21 cellular contexts compared by ENCODE assay signal in the genomic region with DNA sequence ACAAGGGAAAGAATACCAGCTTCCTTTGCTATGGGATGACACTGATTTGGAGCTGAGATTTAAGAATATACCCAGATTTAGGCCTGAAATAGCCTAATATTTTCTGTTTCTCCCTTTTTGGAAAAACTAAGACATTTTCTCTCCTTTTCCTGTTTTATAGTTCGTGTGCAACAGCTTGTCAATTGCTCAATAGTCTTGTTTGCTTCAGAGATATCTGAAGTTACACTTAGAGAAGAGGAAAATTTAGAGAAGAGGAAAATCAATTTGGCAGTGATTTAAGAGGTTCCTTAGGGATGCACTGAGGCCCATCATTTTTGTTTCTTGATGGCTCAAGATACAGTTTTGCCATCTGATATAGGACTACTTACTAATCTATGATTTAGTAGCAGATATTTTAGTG.
"Had no signal": no experiment of that assay in that cellular context is flagged by ENCODE, and none has a peak within 500 bp of the region (broad histone marks: within the 10 kb centered on the region; RNA-seq: fewer than 3 reads in every experiment).

No MANE protein-coding gene starts in this region.

- H3K9me3 Mint-ChIP-seq: endodermal cell, naive B cell, nephron had no signal

- H3K27ac Mint-ChIP-seq: endodermal cell, immature natural killer cell, naive B cell, nephron had no signal

- H3K27ac ChIP-seq: colonic mucosa, gastroesophageal sphincter, left lung, ovary, right atrium auricular region, tibial artery, upper lobe of left lung, uterus had no signal

- H3K27me3 ChIP-seq: colonic mucosa, gastroesophageal sphincter, left lung, ovary, right atrium auricular region, tibial artery, upper lobe of left lung had no signal

- H3K4me1 ChIP-seq: colonic mucosa, gastroesophageal sphincter, left lung, right atrium auricular region, tibial artery, upper lobe of left lung, uterus had no signal

- H3K4me3 Mint-ChIP-seq: endodermal cell, immature natural killer cell, naive B cell, nephron had no signal

- H3K9me3 ChIP-seq: colonic mucosa, gastroesophageal sphincter, left lung, ovary, right atrium auricular region, tibial artery, upper lobe of left lung, uterus had no signal

- H3K36me3 ChIP-seq: colonic mucosa, gastroesophageal sphincter, left lung, ovary, right atrium auricular region, tibial artery, upper lobe of left lung, uterus had no signal

- H3K36me3 Mint-ChIP-seq: immature natural killer cell, naive B cell had no signal

- ATAC-seq: gastroesophageal sphincter; left lung; stimulated activated naive CD8-positive, alpha-beta T cell treated with anti-CD3 and anti-CD28 coated beads, Interleukin-15, Interleukin-2, amounts not matched to agents 100 U/mL and 50 U/mL, for 24 hours had no signal

- H3K4me3 ChIP-seq: colonic mucosa, gastroesophageal sphincter, left lung, ovary, right atrium auricular region, smooth muscle cell, tibial artery, upper lobe of left lung, uterus had no signal

- H3K4me1 Mint-ChIP-seq: immature natural killer cell, naive B cell had no signal

- DNase-seq: cerebellar nuclear complex; colonic mucosa; dermis blood vessel endothelial cell; endodermal cell; erythroblast; foreskin fibroblast; glutamatergic neuron; immature natural killer cell; left lung; mesendoderm; naive B cell; ovary; stimulated activated CD4-positive, alpha-beta T cell treated with anti-CD3 and anti-CD28 coated beads, Interleukin-2, amount 100 ng/mL, for 48 hours; stimulated activated naive CD8-positive, alpha-beta T cell treated with anti-CD3 and anti-CD28 coated beads, Interleukin-15, Interleukin-2, amounts not matched to agents 100 U/mL and 50 U/mL, for 24 hours; tibial artery; upper lobe of left lung; uterus had no signal

- H3K4me2 ChIP-seq: smooth muscle cell had no signal
